ENCODE assay signal across 21 cellular contexts in the genomic region with DNA sequence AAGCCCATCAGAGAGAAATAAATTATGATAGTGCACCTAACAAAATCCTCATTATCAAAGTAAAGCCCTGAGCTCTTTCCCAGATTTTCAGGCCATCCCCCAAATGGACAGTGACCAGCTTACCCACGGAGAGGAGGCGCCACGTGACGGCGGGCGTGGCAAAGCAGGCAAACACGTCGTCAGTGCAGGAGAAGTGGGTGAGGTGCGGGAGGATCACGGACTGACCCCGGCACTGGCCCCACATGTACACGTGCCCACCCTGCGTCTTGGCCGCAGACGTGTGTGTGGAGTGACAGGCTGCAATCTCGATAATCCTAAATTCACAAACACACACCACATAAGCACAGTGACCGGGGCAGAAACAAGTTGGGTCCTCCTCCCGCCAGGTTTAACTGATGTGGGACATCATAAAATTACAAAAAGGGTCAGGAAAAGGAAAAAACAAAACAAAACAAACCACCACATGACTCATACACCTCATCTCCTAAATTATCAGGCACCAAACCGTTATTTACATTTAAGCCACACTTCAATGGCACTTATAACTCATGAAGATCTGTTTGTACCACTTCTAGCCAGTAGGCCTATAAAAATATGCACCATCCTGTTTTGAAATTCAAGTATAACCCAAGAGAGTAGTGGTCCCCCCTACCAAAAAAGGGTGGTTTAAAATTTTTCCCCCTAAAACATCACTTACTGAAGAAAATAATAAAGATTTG. TPM values are rescaled to one million over a fixed set of nuclear protein-coding genes. Genes with fewer than 3 reads are reported as not detected.
DNase-seq lines count a peak whose midpoint lies in the region; ATAC-seq, FAIRE-seq and TF ChIP-seq lines count a peak whose summit lies in the region.
"Had no signal": no experiment of that assay in that cellular context is flagged by ENCODE, and none has a peak within 500 bp of the region (broad histone marks: within the 10 kb centered on the region; RNA-seq: fewer than 3 reads in every experiment).

No MANE protein-coding gene starts in this region.

- DNase-seq in CD14-positive monocyte (ENCODE audit: low spot score) = no peak
- DNase-seq in GM12891 (ENCODE audit: insufficient read length, low spot score) = no peak
- DNase-seq in immature natural killer cell = no peak
- DNase-seq in stimulated activated naive CD4-positive, alpha-beta T cell treated with Interleukin-2 at 50 U/mL for 16 hours (lab: John Stamatoyannopoulos, UW) = no peak
- no peak for DNase-seq in NCI-H2107 treated with DMSO at 0.1 percent for 48 hours (lab: John Stamatoyannopoulos, UW; ENCODE audit: unreplicated experiment)
- DNase-seq: activated naive CD4-positive, alpha-beta T cell treated with anti-CD3 and anti-CD28 coated beads, Interleukin-2, amount 50 U/mL, for 16 hours; esophagus squamous epithelium; foreskin melanocyte; NCI-H2029 treated with DMSO at 0.1 percent for 48 hours; NCI-H774; stimulated activated CD4-positive, alpha-beta T cell treated with anti-CD3 and anti-CD28 coated beads, Interleukin-12 subunit alpha, Interleukin-12 subunit beta, amount 100 ng/mL, for 4 hours; stimulated activated CD4-positive, alpha-beta T cell treated with anti-CD3 and anti-CD28 coated beads, Interleukin-4, amount 100 ng/mL, for 24 hours had no signal

- H3K36me3 ChIP-seq in SU-DHL-6 (ENCODE audit: low read length) = no peaks in the 10 kb centered on the region
- H3K36me3 ChIP-seq: neural progenitor cell had no signal

- peaks cover 57 to 83% of the 10 kb centered on the region in 2 donors for H3K36me3 Mint-ChIP-seq in CD14-positive monocyte
- H3K36me3 Mint-ChIP-seq in immature natural killer cell = peaks cover 14 to 23% (median 18%) of the 10 kb centered on the region in 3 donors

- no peak overlapping the region for H3K9ac ChIP-seq in SU-DHL-6 (ENCODE audit: low read length)
- H3K9ac ChIP-seq: neural progenitor cell had no signal

- H3K4me2 ChIP-seq in SU-DHL-6 (ENCODE audit: low read depth, low read length, poor library complexity, severe bottlenecking) = no peak overlapping the region
- H3K4me2 ChIP-seq: neural progenitor cell had no signal

- H3K4me3 ChIP-seq in SU-DHL-6 (ENCODE audit: insufficient read depth, low read length, poor library complexity, severe bottlenecking) = no peak overlapping the region
- H3K4me3 ChIP-seq: coronary artery, esophagus squamous epithelium, neural progenitor cell had no signal

- no peak overlapping the region for H2AFZ ChIP-seq in SU-DHL-6 (ENCODE audit: low read depth, low read length, severe bottlenecking)
- H2AFZ ChIP-seq: neural progenitor cell had no signal

- no peak; the same call in 1 of the 2 replicates for TF ChIP-seq POLR2A in GM12891 (IDR thresholded peaks at IDR 0.05; ENCODE audit: low read depth, low read length)

- H3K27me3 ChIP-seq in SU-DHL-6 (ENCODE audit: low read length) = no peaks in the 10 kb centered on the region
- H3K27me3 ChIP-seq: esophagus squamous epithelium, neural progenitor cell had no signal

- H3K9me2 ChIP-seq in SU-DHL-6 (replicated peaks; ENCODE audit: insufficient read depth, low read length) = no peaks in the 10 kb centered on the region

- peak overlapping the region in 6 of 7 donors; percentile 11 to 88 (median 56) for H3K27ac Mint-ChIP-seq in CD14-positive monocyte
- peak overlapping the region in 4 of 6 donors; percentile 42 to 96 (median 66) for H3K27ac Mint-ChIP-seq in immature natural killer cell
- H3K27ac Mint-ChIP-seq: neural progenitor cell had no signal

- H3K27ac ChIP-seq in SU-DHL-6 (ENCODE audit: low read depth, low read length) = peak overlapping the region; percentile 66; the same call in 1 of the 2 replicates
- H3K27ac ChIP-seq: coronary artery, neural progenitor cell, RWPE1 had no signal

- intact Hi-C loops in CD14-positive monocyte (cut with micrococcal nuclease) = loop anchor here (5.0 to 10.0 kb wide), 4 partner anchors 58 to 480 kb away; no protein-coding TSS in a partner anchor

- H3K79me2 ChIP-seq in SU-DHL-6 (ENCODE audit: insufficient read depth, low read length) = no peaks in the 10 kb centered on the region

- H3K4me3 Mint-ChIP-seq in CD14-positive monocyte (no peak overlapping the region), immature natural killer cell (peak overlapping the region in 1 of 5 donors; percentile 11)
- H3K4me3 Mint-ChIP-seq: neural progenitor cell; stimulated activated memory B cell treated with anti-CD40 and anti-IgM and Interleukin-4, amounts not matched to agents 10 μg/mL and 1 μg/mL and 100 μg/mL, for 72 hours had no signal

- peak; percentile 86 for FAIRE-seq in GM12891 (lab: Jason Lieb, UNC)
- FAIRE-seq: H54, HepG2 had no signal

- H3K4me1 Mint-ChIP-seq in CD14-positive monocyte (peaks cover 86% of the 10 kb centered on the region), immature natural killer cell (peaks cover 81 to 93% of the 10 kb centered on the region in 2 donors)

- no peaks in the 10 kb centered on the region for H3F3A ChIP-seq in SU-DHL-6 (ENCODE audit: insufficient read depth)

- H3K27me3 Mint-ChIP-seq in CD14-positive monocyte (ENCODE audit: low read depth in 3 of 3) (peaks cover 0 to 4% (median 0%) of the 10 kb centered on the region in 3 donors), immature natural killer cell (ENCODE audit: low read depth in 3 of 3) (peaks cover 0 to 16% (median 13%) of the 10 kb centered on the region in 3 donors)

- H3K9me3 Mint-ChIP-seq in CD14-positive monocyte = peaks cover 0 to 3% (median 0%) of the 10 kb centered on the region in 7 donors
- no peaks in the 10 kb centered on the region for H3K9me3 Mint-ChIP-seq in immature natural killer cell
- H3K9me3 Mint-ChIP-seq: neural progenitor cell; stimulated activated memory B cell treated with anti-CD40 and anti-IgM and Interleukin-4, amounts not matched to agents 10 μg/mL and 1 μg/mL and 100 μg/mL, for 72 hours had no signal

- no peaks in the 10 kb centered on the region for H3K9me3 ChIP-seq in SU-DHL-6 (ENCODE audit: insufficient read depth, low read length)
- H3K9me3 ChIP-seq: esophagus squamous epithelium had no signal

- TF ChIP-seq CTCF in CD14-positive monocyte (IDR thresholded peaks at IDR 0.05) (no peak), SU-DHL-6 (IDR thresholded peaks at IDR 0.05; ENCODE audit: insufficient read depth, low read length, poor library complexity, severe bottlenecking) (no peak)

- no peaks in the 10 kb centered on the region for H4K20me1 ChIP-seq in SU-DHL-6 (ENCODE audit: low read depth, low read length)

- ATAC-seq in HG02798 (IDR thresholded peaks at IDR 0.05; ENCODE audit: poor library complexity, unreplicated experiment) = no peak
- ATAC-seq: HepG2; sciatic nerve; stimulated activated memory B cell treated with anti-CD40 and anti-IgM and Interleukin-4, amounts not matched to agents 10 μg/mL and 1 μg/mL and 100 μg/mL, for 72 hours had no signal

TF ChIP-seq in GM12891, 5 proteins besides CTCF, POLR2A, EP300 and RAD21:
- TF ChIP-seq TAF1 (IDR thresholded peaks at IDR 0.05; ENCODE audit: low read depth, low read length) (no peak), POU2F2 (IDR thresholded peaks at IDR 0.05; ENCODE audit: low read depth, low read length) (no peak), POLR2AphosphoS5 (IDR thresholded peaks at IDR 0.05; ENCODE audit: low read depth, low read length) (no peak), SPI1 (IDR thresholded peaks at IDR 0.05; ENCODE audit: low read depth, low read length) (no peak), PAX5 (IDR thresholded peaks at IDR 0.05; ENCODE audit: insufficient read depth, low read length, severe bottlenecking) (no peak)

RNA-seq across cellular contexts. Expression of gene RCBTB2, which starts 30.1 kb away (rescaled TPM):
- polyA plus RNA-seq in CD14-positive monocyte (100 to 1,000 TPM in 1 of 2 donors, 10 to 100 TPM in 1; 64.4 to 100 TPM), immature natural killer cell (10 to 100 TPM; 36.1 to 49.1 (median 45.8) TPM)
- polyA plus RNA-seq in GM12891 (2012; ENCODE audit: low read depth, missing spikeins) = 15.5 TPM
